In genomic region chr3:30607032-30607833, GRCh38 we compare ENCODE assay signal across 8 cellular contexts.
A peak's percentile ranks its signal among the peaks of the same experiment; 100 is the strongest.
DNase-seq lines count a peak whose midpoint lies in the region; ATAC-seq and TF ChIP-seq lines count a peak whose summit lies in the region.

No MANE protein-coding gene starts in this region.

- in situ Hi-C loops in astrocyte of the spinal cord (cut with HindIII; ENCODE audit: low sequenced_read_pairs): no loop called here

- TF ChIP-seq CTCF in AG09309 (IDR thresholded peaks at IDR 0.05; ENCODE audit: control insufficient read depth, insufficient read depth, low read depth, low read length, missing control alignments): no peak
- no peak for TF ChIP-seq CTCF in astrocyte of the spinal cord (IDR thresholded peaks at IDR 0.05; ENCODE audit: low read depth, low read length)

- no peak for DNase-seq in AG09309 (ENCODE audit: low read depth)
- peak; percentile 30 to 79 (median 49) for DNase-seq in T-helper 2 cell
- DNase-seq in astrocyte of the spinal cord (ENCODE audit: low read depth, low spot score): peak; percentile 62
- DNase-seq in iPS-NIHi11 (ENCODE audit: low spot score): peak; percentile 67
- peak in 2 of 3 donors; percentile 49 to 51 for DNase-seq in stimulated activated CD4-positive, alpha-beta T cell treated with anti-CD3 and anti-CD28 coated beads, Interleukin-12 subunit alpha, Interleukin-12 subunit beta, amount 100 ng/mL, for 48 hours (ENCODE audit: low read depth in 2 of 3, low spot score in 1 of 3)
- no peak for DNase-seq in GM19240 (ENCODE audit: insufficient read length, low spot score)

- H3K4me3 ChIP-seq in AG09309 (ENCODE audit: control insufficient read depth, low read depth, low read length): peak overlapping the region; percentile 88
- H3K4me3 ChIP-seq in astrocyte of the spinal cord (ENCODE audit: low read depth, low read length): peak overlapping the region; percentile 92

- ATAC-seq in GM19372 (IDR thresholded peaks at IDR 0.05; ENCODE audit: low read depth, unreplicated experiment) (peak; percentile 44), HG03460 (IDR thresholded peaks at IDR 0.05; ENCODE audit: unreplicated experiment) (peak; percentile 47)

Comparison
In these comparisons a context has a peak if more than half of its experiments do, and no peak if none do; other contexts are left out.
1. DNase-seq: peak in T-helper 2 cell (5 of 5), astrocyte of the spinal cord (single experiment), iPS-NIHi11 (single experiment) and stimulated activated CD4-positive, alpha-beta T cell treated with anti-CD3 and anti-CD28 coated beads, Interleukin-12 subunit alpha, Interleukin-12 subunit beta, amount 100 ng/mL, for 48 hours (2 of 3); none in AG09309 (single experiment) and GM19240 (single experiment).